ENCODE assay signal across 15 cellular contexts in genomic region chr5:99398946-99399345, GRCh38.
DNase-seq lines count a peak whose midpoint lies in the region; ATAC-seq and TF ChIP-seq lines count a peak whose summit lies in the region.
"Had no signal": no experiment of that assay in that cellular context is flagged by ENCODE, and none has a peak within 500 bp of the region (broad histone marks: within the 10 kb centered on the region; RNA-seq: fewer than 3 reads in every experiment).

No MANE protein-coding gene starts in this region.

- H3K27ac ChIP-seq in foreskin keratinocyte (no peak overlapping the region), brain microvascular endothelial cell (no peak overlapping the region), testis (no peak overlapping the region)
- H3K27ac ChIP-seq: BLaER1 treated with 17β-estradiol and CSF1 and Interleukin-3, amounts not matched to agents 10 nM and 100 nM had no signal

- intact Hi-C loops in testis (cut with DNase I; ENCODE audit: low total_unique reads), result no loop called here

- H3K4me1 ChIP-seq in foreskin keratinocyte (no peaks in the 10 kb centered on the region), testis (no peaks in the 10 kb centered on the region)
- H3K4me1 ChIP-seq: BLaER1 treated with 17β-estradiol and CSF1 and Interleukin-3, amounts not matched to agents 10 nM and 100 nM had no signal

- ATAC-seq in foreskin keratinocyte (peak; percentile 29), GM21515 (IDR thresholded peaks at IDR 0.05; ENCODE audit: unreplicated experiment) (no peak)

- TF ChIP-seq CTCF in foreskin keratinocyte (conservative IDR thresholded peaks at IDR 0.05) (no peak), brain microvascular endothelial cell (IDR thresholded peaks at IDR 0.05; ENCODE audit: low read depth, low read length, missing control alignments) (no peak), testis (IDR thresholded peaks at IDR 0.05) (no peak)

- H3K27me3 ChIP-seq in foreskin keratinocyte (no peaks in the 10 kb centered on the region), brain microvascular endothelial cell (replicated peaks) (no peaks in the 10 kb centered on the region), testis (no peaks in the 10 kb centered on the region)
- H3K27me3 ChIP-seq: BLaER1 treated with 17β-estradiol and CSF1 and Interleukin-3, amounts not matched to agents 10 nM and 100 nM had no signal

- H3K4me3 ChIP-seq in brain microvascular endothelial cell (ENCODE audit: low read depth, low read length) (no peak overlapping the region), testis (no peak overlapping the region)
- H3K4me3 ChIP-seq: BLaER1 treated with 17β-estradiol and CSF1 and Interleukin-3, amounts not matched to agents 10 nM and 100 nM had no signal

- no peak for TF ChIP-seq POLR2A in testis (IDR thresholded peaks at IDR 0.05)

- H3K36me3 ChIP-seq in brain microvascular endothelial cell (replicated peaks), result no peaks in the 10 kb centered on the region
- no peaks in the 10 kb centered on the region for H3K36me3 ChIP-seq in testis (ENCODE audit: low read depth, missing control alignments)
- H3K36me3 ChIP-seq: BLaER1 treated with 17β-estradiol and CSF1 and Interleukin-3, amounts not matched to agents 10 nM and 100 nM had no signal

- H3K9me3 ChIP-seq in testis, result no peaks in the 10 kb centered on the region

- DNase-seq in NCI-H2107 treated with DMSO at 0.1 percent for 48 hours (lab: John Stamatoyannopoulos, UW; ENCODE audit: unreplicated experiment) (peak; percentile 13), NCI-H2107 (lab: John Stamatoyannopoulos, UW) (no peak), COLO829 (ENCODE audit: low spot score) (peak; percentile 0), NCI-H69 (lab: John Stamatoyannopoulos, UW) (peak; percentile 29), foreskin keratinocyte (peak in 1 of 2 donors; percentile 14), brain microvascular endothelial cell (no peak), testis (no peak)
- DNase-seq: 8988T; Calu3; CD4-positive, CD25-positive, alpha-beta regulatory T cell; DMS 273 treated with DMSO at 0.1 percent for 48 hours; DMS79 treated with DMSO at 0.1 percent for 48 hours; EL had no signal

- in situ Hi-C loops in brain microvascular endothelial cell (cut with HindIII; ENCODE audit: low pct_ligation_motif_present, low sequenced_read_pairs), result no loop called here

Comparison
In these comparisons a context has a peak if more than half of its experiments do, and no peak if none do; other contexts are left out.
1. DNase-seq: peak in NCI-H2107 treated with DMSO at 0.1 percent for 48 hours (single experiment), COLO829 (single experiment) and NCI-H69 (single experiment); none in NCI-H2107 (single experiment), brain microvascular endothelial cell (single experiment) and testis (single experiment).